ENCODE assay signal across 8 cellular contexts in genomic region chr17:409308-409847, GRCh38. TPM values are rescaled to one million over a fixed set of nuclear protein-coding genes. Genes with fewer than 3 reads are reported as not detected.
A peak's percentile ranks its signal among the peaks of the same experiment; 100 is the strongest.
DNase-seq lines count a peak whose midpoint lies in the region; ATAC-seq, FAIRE-seq and TF ChIP-seq lines count a peak whose summit lies in the region.

No MANE protein-coding gene starts in this region.

- H3K27me3 Mint-ChIP-seq in dendritic cell treated with granulocyte-macrophage colony-stimulating factor and Interleukin-4, amounts not matched to agents 40 ng/mL and 50 ng/mL, for 4 days = peaks cover 7% of the 10 kb centered on the region
- no peaks in the 10 kb centered on the region for H3K27me3 Mint-ChIP-seq in natural killer cell treated with Interleukin-12 subunit alpha and Interleukin-12 subunit beta and Interleukin-15 and Interleukin-18, amount 100 ng/mL, for 72 hours

- H3K36me3 Mint-ChIP-seq in dendritic cell treated with granulocyte-macrophage colony-stimulating factor and Interleukin-4, amounts not matched to agents 40 ng/mL and 50 ng/mL, for 4 days (ENCODE audit: low read depth) = peaks cover 20% of the 10 kb centered on the region
- H3K36me3 Mint-ChIP-seq in natural killer cell treated with Interleukin-12 subunit alpha and Interleukin-12 subunit beta and Interleukin-15 and Interleukin-18, amount 100 ng/mL, for 72 hours = peaks cover 15% of the 10 kb centered on the region

- peak overlapping the region; percentile 92 for H3K27ac Mint-ChIP-seq in dendritic cell treated with granulocyte-macrophage colony-stimulating factor and Interleukin-4, amounts not matched to agents 40 ng/mL and 50 ng/mL, for 4 days
- H3K27ac Mint-ChIP-seq in natural killer cell treated with Interleukin-12 subunit alpha and Interleukin-12 subunit beta and Interleukin-15 and Interleukin-18, amount 100 ng/mL, for 72 hours = peak overlapping the region; percentile 92 to 97

- peaks cover 42% of the 10 kb centered on the region for H3K4me1 Mint-ChIP-seq in dendritic cell treated with granulocyte-macrophage colony-stimulating factor and Interleukin-4, amounts not matched to agents 40 ng/mL and 50 ng/mL, for 4 days (ENCODE audit: low read depth)
- peaks cover 43 to 49% of the 10 kb centered on the region in 2 donors for H3K4me1 Mint-ChIP-seq in natural killer cell treated with Interleukin-12 subunit alpha and Interleukin-12 subunit beta and Interleukin-15 and Interleukin-18, amount 100 ng/mL, for 72 hours (ENCODE audit: low read depth in 2 of 2)

- H3K9ac ChIP-seq in BLaER1 = no peak overlapping the region

- H4K20me1 ChIP-seq in BLaER1 = no peaks in the 10 kb centered on the region

- no peak for TF ChIP-seq CTCF in D721Med (IDR thresholded peaks at IDR 0.05; ENCODE audit: insufficient read depth, missing control alignments)

- H3K27me3 ChIP-seq in BLaER1 = peaks cover 21% of the 10 kb centered on the region

- intact Hi-C loops in dendritic cell treated with granulocyte-macrophage colony-stimulating factor and Interleukin-4, amounts not matched to agents 40 ng/mL and 50 ng/mL, for 4 days (cut with micrococcal nuclease) = no loop called here

- DNase-seq in natural killer cell treated with Interleukin-12 subunit alpha and Interleukin-12 subunit beta and Interleukin-15 and Interleukin-18, amount 100 ng/mL, for 72 hours (ENCODE audit: low spot score) = no peak
- DNase-seq in NCI-H748 (lab: John Stamatoyannopoulos, UW; ENCODE audit: unreplicated experiment) = no peak
- DNase-seq in midbrain (lab: John Stamatoyannopoulos, UW) = no peak
- DNase-seq in D721Med (ENCODE audit: insufficient read length, low spot score) = no peak

- H3K36me3 ChIP-seq in BLaER1 (no peaks in the 10 kb centered on the region), KOPT-K1 (ENCODE audit: insufficient read depth, low read length) (peaks cover 7% of the 10 kb centered on the region; the same call in 1 of the 2 replicates)

- H3K4me2 ChIP-seq in BLaER1 = peak overlapping the region; percentile 71

- no peak for ATAC-seq in natural killer cell treated with Interleukin-12 subunit alpha and Interleukin-12 subunit beta and Interleukin-15 and Interleukin-18, amount 100 ng/mL, for 72 hours
- no peak for ATAC-seq in activated CD4-positive, CD25-positive, alpha-beta regulatory T cell treated with anti-CD3 and anti-CD28 coated beads, Interleukin-2, amount 50 U/mL, for 24 hours

- peak overlapping the region; percentile 63 for H3K27ac ChIP-seq in BLaER1
- H3K27ac ChIP-seq in KOPT-K1 (ENCODE audit: low read depth, low read length, poor library complexity, severe bottlenecking) = peak overlapping the region; percentile 87

- FAIRE-seq in D721Med (lab: Jason Lieb, UNC) = no peak

- no peaks in the 10 kb centered on the region for H3K9me3 ChIP-seq in BLaER1
- H3K9me3 ChIP-seq in KOPT-K1 (ENCODE audit: insufficient read depth, low read length, poor library complexity, severe bottlenecking) = no peaks in the 10 kb centered on the region

- H3K4me3 Mint-ChIP-seq in dendritic cell treated with granulocyte-macrophage colony-stimulating factor and Interleukin-4, amounts not matched to agents 40 ng/mL and 50 ng/mL, for 4 days = peak overlapping the region; percentile 84
- peak overlapping the region; percentile 98 for H3K4me3 Mint-ChIP-seq in natural killer cell treated with Interleukin-12 subunit alpha and Interleukin-12 subunit beta and Interleukin-15 and Interleukin-18, amount 100 ng/mL, for 72 hours

- no peaks in the 10 kb centered on the region for H3K9me3 Mint-ChIP-seq in dendritic cell treated with granulocyte-macrophage colony-stimulating factor and Interleukin-4, amounts not matched to agents 40 ng/mL and 50 ng/mL, for 4 days
- no peaks in the 10 kb centered on the region for H3K9me3 Mint-ChIP-seq in natural killer cell treated with Interleukin-12 subunit alpha and Interleukin-12 subunit beta and Interleukin-15 and Interleukin-18, amount 100 ng/mL, for 72 hours

- H3K4me3 ChIP-seq in BLaER1 = peak overlapping the region; percentile 40; the same call in 1 of the 2 replicates

- peaks cover 38% of the 10 kb centered on the region for H3K4me1 ChIP-seq in BLaER1

RNA-seq across cellular contexts. Expression of gene RFLNB, which starts 36.4 kb away (rescaled TPM):
- total RNA-seq in natural killer cell treated with Interleukin-12 subunit alpha and Interleukin-12 subunit beta and Interleukin-15 and Interleukin-18, amount 100 ng/mL, for 72 hours = 100 to 1,000 TPM; 122 to 192 TPM

RNA-seq across cellular contexts. Expression of gene RPH3AL, which starts 56.8 kb away (rescaled TPM):
- total RNA-seq in natural killer cell treated with Interleukin-12 subunit alpha and Interleukin-12 subunit beta and Interleukin-15 and Interleukin-18, amount 100 ng/mL, for 72 hours = 1 to 10 TPM; 2.6 to 6.8 TPM
